11 cellular contexts compared by ENCODE assay signal in genomic region chr9:81619353-81620008, GRCh38.
DNase-seq lines count a peak whose midpoint lies in the region; ATAC-seq lines count a peak whose summit lies in the region.
"Had no signal": no experiment of that assay in that cellular context is flagged by ENCODE, and none has a peak within 500 bp of the region (broad histone marks: within the 10 kb centered on the region; RNA-seq: fewer than 3 reads in every experiment).

No MANE protein-coding gene starts in this region.

- H3K9me3 ChIP-seq in SJSA1 (replicated peaks): no peaks in the 10 kb centered on the region
- H3K9me3 ChIP-seq: neutrophil had no signal

- ATAC-seq in left colon (peak; percentile 52), HG02763 (IDR thresholded peaks at IDR 0.05; ENCODE audit: unreplicated experiment) (no peak)
- ATAC-seq: esophagus mucosa had no signal

- peak overlapping the region; percentile 30; the same call in 1 of the 2 replicates for H3K27ac ChIP-seq in SJSA1
- H3K27ac ChIP-seq in caudate nucleus (ENCODE audit: low read depth, low read length): no peak overlapping the region
- H3K27ac ChIP-seq: neutrophil had no signal

- H3K27me3 ChIP-seq in SJSA1 (replicated peaks): no peaks in the 10 kb centered on the region
- H3K27me3 ChIP-seq: neutrophil had no signal

- DNase-seq in DMS79 (lab: John Stamatoyannopoulos, UW) (peak; percentile 4), H4 (ENCODE audit: low spot score) (peak; percentile 88), SJSA1 (ENCODE audit: low read depth in 1 of 2, low spot score in 2 of 2) (peak in 1 of 2 experiments; percentile 52), left colon (no peak), NCI-H1417 treated with DMSO at 0.1 percent for 48 hours (lab: John Stamatoyannopoulos, UW) (no peak), NCI-H1048 (lab: John Stamatoyannopoulos, UW) (no peak), caudate nucleus (lab: John Stamatoyannopoulos, UW) (no peak)
- DNase-seq: activated gamma-delta T cell treated with Interleukin-2 at 50 U/mL for 16 hours had no signal

- H3K4me3 ChIP-seq in SJSA1: no peak overlapping the region

- H3K4me1 ChIP-seq in SJSA1 (replicated peaks): peaks cover 14% of the 10 kb centered on the region

- intact Hi-C loops in left colon (cut with DNase I, micrococcal nuclease): loop anchor here (10.0 kb wide), 2 partner anchors 55 to 195 kb away; no protein-coding TSS in a partner anchor

- peaks cover 10% of the 10 kb centered on the region for H3K36me3 ChIP-seq in SJSA1
- H3K36me3 ChIP-seq: neutrophil had no signal

Comparison
In these comparisons a context has a peak if more than half of its experiments do, and no peak if none do; other contexts are left out.
1. DNase-seq: peak in DMS79 (single experiment) and H4 (single experiment); none in left colon (0 of 2), NCI-H1417 treated with DMSO at 0.1 percent for 48 hours (single experiment), NCI-H1048 (single experiment) and caudate nucleus (0 of 61).